Comparison of ENCODE assay signal across 25 cellular contexts in the genomic region with DNA sequence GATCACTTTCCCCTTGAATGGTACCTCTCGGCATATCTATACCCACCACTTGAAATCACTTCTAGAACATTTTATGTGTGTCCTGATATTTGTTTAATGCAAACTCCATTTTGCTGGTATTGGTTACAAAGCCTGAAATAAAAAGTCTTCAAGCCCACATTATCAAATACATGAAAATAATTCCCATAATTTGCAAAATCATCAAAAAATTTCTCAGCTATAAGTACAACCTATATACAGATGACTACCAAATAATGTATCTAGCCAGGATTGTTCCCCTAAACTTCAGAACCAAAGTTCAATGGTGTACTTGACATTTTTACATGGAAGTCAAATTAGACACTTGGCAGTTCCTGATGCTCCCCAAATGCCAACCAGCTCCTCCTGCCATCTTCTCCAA.
A peak's percentile ranks its signal among the peaks of the same experiment; 100 is the strongest.
DNase-seq lines count a peak whose midpoint lies in the region; ATAC-seq, FAIRE-seq and TF ChIP-seq lines count a peak whose summit lies in the region.
"Had no signal": no experiment of that assay in that cellular context is flagged by ENCODE, and none has a peak within 500 bp of the region (broad histone marks: within the 10 kb centered on the region; RNA-seq: fewer than 3 reads in every experiment).

No MANE protein-coding gene starts in this region.

- H3K36me3 ChIP-seq in mammary epithelial cell (ENCODE audit: insufficient read depth, low read length) = no peaks in the 10 kb centered on the region
- no peaks in the 10 kb centered on the region for H3K36me3 ChIP-seq in breast epithelium
- H3K36me3 ChIP-seq: BLaER1 had no signal

- H3K4me3 ChIP-seq in mammary epithelial cell (replicated peaks in 1 of 3; ENCODE audit: insufficient read depth in 1 of 3, low read depth in 2 of 3, low read length in 3 of 3) = no peak overlapping the region
- no peak overlapping the region for H3K4me3 ChIP-seq in breast epithelium
- no peak overlapping the region for H3K4me3 ChIP-seq in A549
- H3K4me3 ChIP-seq: BLaER1, GM12878 had no signal

- 100% methylated on average over 1 of the region's 1 CpG for WGBS in mammary epithelial cell (ENCODE audit: low coverage, missing lambda C conversion rate)
- 86% methylated on average over 1 of the region's 1 CpG for WGBS in A549 (ENCODE audit: missing lambda C conversion rate)

- TF ChIP-seq CTCF in mammary epithelial cell (conservative IDR thresholded peaks at IDR 0.05 in 1 of 2, IDR thresholded peaks at IDR 0.05 in 1 of 2; ENCODE audit: extremely low read depth in 1 of 2, insufficient read depth in 1 of 2, low read depth in 1 of 2, low read length in 2 of 2) (no peak), breast epithelium (IDR thresholded peaks at IDR 0.05) (no peak), A549 (IDR thresholded peaks at IDR 0.05) (no peak), GM20000 (IDR thresholded peaks at IDR 0.05; ENCODE audit: extremely low read depth, missing control alignments) (no peak)

- H3K4me1 ChIP-seq in mammary epithelial cell (ENCODE audit: insufficient read depth, low read length) = peaks cover 9% of the 10 kb centered on the region
- no peaks in the 10 kb centered on the region for H3K4me1 ChIP-seq in breast epithelium
- no peaks in the 10 kb centered on the region for H3K4me1 ChIP-seq in A549
- H3K4me1 ChIP-seq: BLaER1 had no signal

- H3K27ac Mint-ChIP-seq in activated T-helper 17 cell treated with anti-CD3 and anti-CD28 coated beads, Interleukin-2, amount 50 U/mL, for 72 hours = peak overlapping the region; percentile 5
- H3K27ac Mint-ChIP-seq: CD4-positive, CD25-positive, alpha-beta regulatory T cell; CD8-positive, alpha-beta memory T cell had no signal

- H3K9me3 Mint-ChIP-seq in activated T-helper 17 cell treated with anti-CD3 and anti-CD28 coated beads, Interleukin-2, amount 50 U/mL, for 72 hours = no peaks in the 10 kb centered on the region
- H3K9me3 Mint-ChIP-seq: CD14-positive monocyte; CD4-positive, alpha-beta memory T cell; CD8-positive, alpha-beta memory T cell had no signal

- dilution Hi-C loops in mammary epithelial cell (cut with HindIII; ENCODE audit: low sequenced_read_pairs) = no loop called here

- CTCF ChIA-PET in mammary epithelial cell (lab: Charles Lee; ENCODE audit: low non-redundant PET) (no interaction called here), A549 (lab: Yijun Ruan, JAX) (no interaction called here)

- DNase-seq in mammary epithelial cell = no peak
- DNase-seq in breast epithelium (ENCODE audit: low spot score in 2 of 2) = no peak
- no peak for DNase-seq in A549 (ENCODE audit: low read depth in 1 of 2, low spot score in 1 of 2)
- DNase-seq in GM20000 (ENCODE audit: low spot score) = no peak
- DNase-seq in stimulated activated naive CD4-positive, alpha-beta T cell treated with Interleukin-2 at 50 U/mL for 16 hours (lab: John Stamatoyannopoulos, UW) = no peak
- DNase-seq: ACHN; BE2C; C1 segment of cervical spinal cord; CD4-positive, alpha-beta memory T cell; CD4-positive, CD25-positive, alpha-beta regulatory T cell; CD8-positive, alpha-beta memory T cell; COR-L47; DMS 273 treated with DMSO at 0.1 percent for 48 hours; DMS153; DMS53; DMS79; DND-41; EL; GDM1 had no signal

- no peak for ATAC-seq in A549
- ATAC-seq in activated T-helper 17 cell treated with anti-CD3 and anti-CD28 coated beads, Interleukin-2, amount 50 U/mL, for 72 hours (replicated peaks) = no peak
- ATAC-seq: GM12878 had no signal

- no peak overlapping the region for H3K9ac ChIP-seq in mammary epithelial cell (ENCODE audit: insufficient read depth, low read length)
- H3K9ac ChIP-seq: BLaER1 had no signal

- H3K79me2 ChIP-seq in mammary epithelial cell (ENCODE audit: insufficient read depth, low read length) = no peaks in the 10 kb centered on the region

- H3K27ac ChIP-seq in mammary epithelial cell (ENCODE audit: insufficient read depth, low read depth, low read length) (no peak overlapping the region), breast epithelium (no peak overlapping the region), A549 (no peak overlapping the region)
- H3K27ac ChIP-seq: 22Rv1, BLaER1 had no signal

- H3K27me3 ChIP-seq in mammary epithelial cell (ENCODE audit: insufficient read depth, low read length) (no peaks in the 10 kb centered on the region), breast epithelium (no peaks in the 10 kb centered on the region)
- H3K27me3 ChIP-seq: BE2C, BLaER1 had no signal

- peaks cover 41% of the 10 kb centered on the region for H3K36me3 Mint-ChIP-seq in activated T-helper 17 cell treated with anti-CD3 and anti-CD28 coated beads, Interleukin-2, amount 50 U/mL, for 72 hours (ENCODE audit: low read depth)

- H3K4me2 ChIP-seq in mammary epithelial cell (ENCODE audit: insufficient read depth, low read depth, low read length) (peak overlapping the region; percentile 40), A549 (no peak overlapping the region)
- H3K4me2 ChIP-seq: BLaER1 had no signal

- POLR2A ChIA-PET in A549 (lab: Yijun Ruan, JAX) = no interaction called here

- no peak overlapping the region for H3K4me3 Mint-ChIP-seq in activated T-helper 17 cell treated with anti-CD3 and anti-CD28 coated beads, Interleukin-2, amount 50 U/mL, for 72 hours
- H3K4me3 Mint-ChIP-seq: CD14-positive monocyte; CD4-positive, alpha-beta memory T cell; CD4-positive, CD25-positive, alpha-beta regulatory T cell; CD8-positive, alpha-beta memory T cell had no signal

- no TSS peak for BruUV-seq in mammary epithelial cell (replicated peaks; lab: Mats Ljungman, UMichigan)

- TF ChIP-seq EP300 in A549 (IDR thresholded peaks at IDR 0.05) = no peak

- no peak for TF ChIP-seq RAD21 in A549 (conservative IDR thresholded peaks at IDR 0.05 in 1 of 2, IDR thresholded peaks at IDR 0.05 in 1 of 2)

- H3K9me3 ChIP-seq in mammary epithelial cell (replicated peaks; ENCODE audit: insufficient read depth, low read length) (no peaks in the 10 kb centered on the region), breast epithelium (no peaks in the 10 kb centered on the region), A549 (no peaks in the 10 kb centered on the region)
- H3K9me3 ChIP-seq: BE2C, BLaER1 had no signal

- peak overlapping the region; percentile 56 for H2AFZ ChIP-seq in mammary epithelial cell (ENCODE audit: low read depth, low read length)

- FAIRE-seq in A549 (lab: Jason Lieb, UNC) = no peak
- FAIRE-seq: GM12878, GM18507 had no signal

- no peaks in the 10 kb centered on the region for H4K20me1 ChIP-seq in mammary epithelial cell (ENCODE audit: insufficient read depth, low read length)
- H4K20me1 ChIP-seq: BLaER1 had no signal

- no peaks in the 10 kb centered on the region for H3K4me1 Mint-ChIP-seq in activated T-helper 17 cell treated with anti-CD3 and anti-CD28 coated beads, Interleukin-2, amount 50 U/mL, for 72 hours
- H3K4me1 Mint-ChIP-seq: CD4-positive, alpha-beta memory T cell; CD4-positive, CD25-positive, alpha-beta regulatory T cell; CD8-positive, alpha-beta memory T cell had no signal

- intact Hi-C loops in mammary epithelial cell (cut with micrococcal nuclease) (no loop called here), breast epithelium (cut with DNase I; ENCODE audit: low total_unique reads) (no loop called here)

- in situ Hi-C loops in mammary epithelial cell (cut with MboI; ENCODE audit: low sequenced_read_pairs in 2 of 2) = no loop called here

- no peak for TF ChIP-seq POLR2A in breast epithelium (IDR thresholded peaks at IDR 0.05)
- TF ChIP-seq POLR2A in A549 (IDR thresholded peaks at IDR 0.05; ENCODE audit: low read length) = no peak

- H3K27me3 Mint-ChIP-seq in activated T-helper 17 cell treated with anti-CD3 and anti-CD28 coated beads, Interleukin-2, amount 50 U/mL, for 72 hours = no peaks in the 10 kb centered on the region
- H3K27me3 Mint-ChIP-seq: CD4-positive, alpha-beta memory T cell; CD4-positive, CD25-positive, alpha-beta regulatory T cell; CD8-positive, alpha-beta memory T cell had no signal

TF ChIP-seq in A549, 52 proteins besides CTCF, POLR2A, EP300 and RAD21:
- TF ChIP-seq MAFK (IDR thresholded peaks at IDR 0.05; ENCODE audit: partially characterized antibody) = peak; percentile 92
- TF ChIP-seq HES2 (IDR thresholded peaks at IDR 0.05) = no peak
- TF ChIP-seq, protein P1, sequence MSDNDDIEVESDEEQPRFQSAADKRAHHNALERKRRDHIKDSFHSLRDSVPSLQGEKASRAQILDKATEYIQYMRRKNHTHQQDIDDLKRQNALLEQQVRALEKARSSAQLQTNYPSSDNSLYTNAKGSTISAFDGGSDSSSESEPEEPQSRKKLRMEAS (IDR thresholded peaks at IDR 0.05) = no peak
- TF ChIP-seq CEBPB (IDR thresholded peaks at IDR 0.05) = no peak
- no peak for TF ChIP-seq NR3C1 (IDR thresholded peaks at IDR 0.05)
TF ChIP-seq in A549: peak in this region for 1.
